Comparison of ENCODE assay signal across 8 cellular contexts in the genomic region with DNA sequence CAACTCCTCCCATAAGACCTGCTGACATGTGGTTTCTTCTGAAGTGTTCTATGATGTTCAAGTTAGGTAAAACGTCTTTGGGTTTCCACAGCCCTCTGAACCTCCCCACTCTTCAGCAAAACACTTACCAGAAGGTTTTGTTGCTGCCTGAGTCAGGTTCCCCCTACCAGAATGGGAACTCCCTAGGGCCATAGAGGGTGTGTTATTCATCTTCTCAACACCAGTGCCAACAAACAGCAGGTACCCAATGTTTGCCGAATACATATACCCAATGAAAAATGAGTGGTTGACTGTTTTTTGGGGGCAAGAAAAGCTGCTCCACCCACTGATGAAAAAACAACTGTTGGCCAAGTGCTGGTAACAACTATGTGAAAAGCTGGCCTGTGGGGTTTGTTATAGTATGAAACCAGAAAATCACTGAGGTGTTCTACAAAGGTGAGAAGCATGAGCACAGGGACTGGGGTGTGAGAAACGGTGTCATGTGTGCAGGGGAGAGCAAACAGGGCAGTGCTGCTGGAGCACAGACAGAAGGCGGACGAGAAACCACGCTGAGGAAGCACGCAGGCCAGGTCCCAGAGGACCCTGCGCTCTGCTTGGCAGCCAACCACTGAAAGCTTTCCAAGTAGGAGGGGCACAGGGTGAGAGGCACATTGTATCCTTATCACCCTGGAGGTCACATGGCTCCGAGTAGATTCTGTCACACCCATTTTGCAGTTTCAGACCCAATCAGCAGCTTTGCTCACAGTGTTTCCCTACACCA. TPM values are rescaled to one million over a fixed set of nuclear protein-coding genes. Genes with fewer than 3 reads are reported as not detected.
DNase-seq lines count a peak whose midpoint lies in the region; ATAC-seq and TF ChIP-seq lines count a peak whose summit lies in the region.

No MANE protein-coding gene starts in this region.

- no peak overlapping the region for H2AFZ ChIP-seq in Loucy (ENCODE audit: low read length)

- TF ChIP-seq EP300 in upper lobe of left lung (IDR thresholded peaks at IDR 0.05), result no peak

- H3K27me3 ChIP-seq in Loucy (ENCODE audit: insufficient read depth, low read length, poor library complexity, severe bottlenecking) (no peaks in the 10 kb centered on the region), lower lobe of right lung (ENCODE audit: low read depth) (no peaks in the 10 kb centered on the region), upper lobe of left lung (no peaks in the 10 kb centered on the region)

- peaks cover 8% of the 10 kb centered on the region; the same call in 1 of the 2 replicates for H3K36me3 ChIP-seq in Loucy (ENCODE audit: insufficient read depth, low read length)
- H3K36me3 ChIP-seq in lower lobe of right lung, result no peaks in the 10 kb centered on the region
- H3K36me3 ChIP-seq in upper lobe of left lung, result peaks cover 0 to 3% (median 0%) of the 10 kb centered on the region in 4 donors

- WGBS in upper lobe of left lung, 2 donors, result 50 to 56% methylated on average over 9 of the region's 9 CpGs

- peak overlapping the region; percentile 46 for H3K4me2 ChIP-seq in Loucy (ENCODE audit: low read depth, low read length, poor library complexity, severe bottlenecking)

- H3F3A ChIP-seq in Loucy (ENCODE audit: low read depth), result no peaks in the 10 kb centered on the region

- no peaks in the 10 kb centered on the region for H3K9me3 ChIP-seq in Loucy (ENCODE audit: insufficient read depth, low read depth, low read length)
- no peaks in the 10 kb centered on the region for H3K9me3 ChIP-seq in lower lobe of right lung
- no peaks in the 10 kb centered on the region for H3K9me3 ChIP-seq in upper lobe of left lung

- ATAC-seq in GM21528 (IDR thresholded peaks at IDR 0.05; ENCODE audit: low FRiP score, unreplicated experiment) (peak; percentile 92), lower lobe of right lung (peak; percentile 64 to 80), upper lobe of left lung (ENCODE audit: low FRiP score in 2 of 2) (peak; percentile 56 to 82)

- DNase-seq in GM10266 (ENCODE audit: extremely low spot score), result peak; percentile 60
- DNase-seq in activated T-cell treated with anti-CD3 and anti-CD28 coated beads for 48 hours (ENCODE audit: low read depth), result peak; percentile 24
- no peak for DNase-seq in lower lobe of right lung
- DNase-seq in upper lobe of left lung, result no peak
- DNase-seq in GM03348 (ENCODE audit: low spot score), result no peak
- no peak for DNase-seq in COLO829 (ENCODE audit: low spot score)

- H3K4me1 ChIP-seq in Loucy (ENCODE audit: insufficient read depth, low read length, poor library complexity, severe bottlenecking), result peaks cover 49% of the 10 kb centered on the region
- peaks cover 26% of the 10 kb centered on the region for H3K4me1 ChIP-seq in lower lobe of right lung
- H3K4me1 ChIP-seq in upper lobe of left lung, result peaks cover 6 to 20% (median 16%) of the 10 kb centered on the region in 4 donors

- TF ChIP-seq POLR2A in upper lobe of left lung (IDR thresholded peaks at IDR 0.05), result no peak

- TF ChIP-seq CTCF in GM10266 (IDR thresholded peaks at IDR 0.05; ENCODE audit: control insufficient read depth, insufficient read depth, low read depth, missing control alignments), result no peak
- TF ChIP-seq CTCF in Loucy (conservative IDR thresholded peaks at IDR 0.05; ENCODE audit: low read length), result no peak
- TF ChIP-seq CTCF in lower lobe of right lung (IDR thresholded peaks at IDR 0.05), result no peak
- no peak for TF ChIP-seq CTCF in upper lobe of left lung (IDR thresholded peaks at IDR 0.05)

- H3K27ac ChIP-seq in lower lobe of right lung (no peak overlapping the region), upper lobe of left lung (no peak overlapping the region)

- intact Hi-C loops in lower lobe of right lung (cut with DNase I), result no loop called here

- H3K4me3 ChIP-seq in Loucy (ENCODE audit: low read length, poor library complexity, severe bottlenecking), result no peak overlapping the region
- no peak overlapping the region for H3K4me3 ChIP-seq in lower lobe of right lung
- no peak overlapping the region for H3K4me3 ChIP-seq in upper lobe of left lung

- no peak overlapping the region for H3K9ac ChIP-seq in Loucy (ENCODE audit: low read depth, low read length, poor library complexity, severe bottlenecking)

- H3K9me2 ChIP-seq in Loucy (replicated peaks; ENCODE audit: low read depth, low read length), result no peaks in the 10 kb centered on the region

- H3K79me2 ChIP-seq in Loucy (ENCODE audit: insufficient read depth, low read length), result peaks cover 19% of the 10 kb centered on the region

- peaks cover 9% of the 10 kb centered on the region for H4K20me1 ChIP-seq in Loucy (ENCODE audit: insufficient read depth, low read length, poor library complexity, severe bottlenecking)

RNA-seq across cellular contexts. Expression of gene ATP8A1, which starts 28.8 kb away (rescaled TPM):
- total RNA-seq in lower lobe of right lung, result 84.7 TPM
- total RNA-seq in upper lobe of left lung, result 100 to 1,000 TPM in 4 of 6 donors, 10 to 100 TPM in 2; 39.5 to 264 (median 144) TPM

Comparison
In these comparisons a context has a peak if more than half of its experiments do, and no peak if none do; other contexts are left out.
1. DNase-seq: peak in GM10266 (single experiment) and activated T-cell treated with anti-CD3 and anti-CD28 coated beads for 48 hours (single experiment); none in lower lobe of right lung (single experiment), upper lobe of left lung (0 of 2), GM03348 (single experiment) and COLO829 (single experiment).
2. Peak in every context shown above with its lines, with median percentiles within 50 percentile points of each other: ATAC-seq.